In genomic region chr1:178137238-178137637, GRCh38 we compare ENCODE assay signal across 17 cellular contexts. TPM values are rescaled to one million over a fixed set of nuclear protein-coding genes. Genes with fewer than 3 reads are reported as not detected.
DNase-seq lines count a peak whose midpoint lies in the region; ATAC-seq and TF ChIP-seq lines count a peak whose summit lies in the region.
"Had no signal": no experiment of that assay in that cellular context is flagged by ENCODE, and none has a peak within 500 bp of the region (broad histone marks: within the 10 kb centered on the region; RNA-seq: fewer than 3 reads in every experiment).

No MANE protein-coding gene starts in this region.

- DNase-seq in SIG-M5 treated with dmso at 0.1 percent for 504 hours (lab: John Stamatoyannopoulos, UW; ENCODE audit: unreplicated experiment) (peak; percentile 31), SIG-M5 (lab: John Stamatoyannopoulos, UW) (no peak), right lobe of liver (no peak), superior temporal gyrus (ENCODE audit: extremely low spot score) (peak; percentile 54), KG1 (lab: John Stamatoyannopoulos, UW) (no peak)
- no peak for DNase-seq in activated CD4-positive, alpha-beta T cell treated with anti-CD3 and anti-CD28 coated beads for 4 hours
- DNase-seq: activated naive CD4-positive, alpha-beta T cell; brain microvascular endothelial cell; CD4-positive, alpha-beta memory T cell; effector CD8-positive, alpha-beta T cell; NCI-H146 had no signal

- ATAC-seq in right lobe of liver (peak in 3 of 4 donors; percentile 33 to 64 (median 45)), HG03432 (IDR thresholded peaks at IDR 0.05; ENCODE audit: unreplicated experiment) (no peak)
- ATAC-seq: HCT116, K562 had no signal

- H3K27ac ChIP-seq in angular gyrus (ENCODE audit: low read depth, low read length) (peak overlapping the region; percentile 26), right lobe of liver (no peak overlapping the region)
- H3K27ac ChIP-seq: brain microvascular endothelial cell, neutrophil, VCaP had no signal

- H3K4me1 ChIP-seq in right lobe of liver: no peaks in the 10 kb centered on the region

- no peaks in the 10 kb centered on the region for H3K36me3 ChIP-seq in right lobe of liver
- H3K36me3 ChIP-seq: brain microvascular endothelial cell, neutrophil had no signal

- 18% methylated on average over 2 of the region's 2 CpGs for WGBS in right lobe of liver (ENCODE audit: insufficient coverage, low coverage, low lambda C conversion rate, missing lambda C conversion rate)

- no peaks in the 10 kb centered on the region for H3K9me3 ChIP-seq in right lobe of liver
- H3K9me3 ChIP-seq: neutrophil had no signal

- no peak for TF ChIP-seq POLR2A in right lobe of liver (IDR thresholded peaks at IDR 0.05)

- intact Hi-C loops in right lobe of liver (cut with DNase I): no loop called here

- no peak overlapping the region for H3K4me3 ChIP-seq in right lobe of liver
- H3K4me3 ChIP-seq: K562 had no signal

- H3K27me3 ChIP-seq in right lobe of liver: no peaks in the 10 kb centered on the region
- H3K27me3 ChIP-seq: brain microvascular endothelial cell, neutrophil had no signal

- TF ChIP-seq CTCF in right lobe of liver (IDR thresholded peaks at IDR 0.05): no peak

RNA-seq across cellular contexts. Expression of gene RASAL2, which starts 43.3 kb away (rescaled TPM):
- 1 to 10 TPM; 3.6 to 6.0 (median 5.2) TPM for total RNA-seq in right lobe of liver

Comparison
In these comparisons a context has a peak if more than half of its experiments do, and no peak if none do; other contexts are left out.
1. DNase-seq: peak in SIG-M5 treated with dmso at 0.1 percent for 504 hours (single experiment) and superior temporal gyrus (single experiment); none in SIG-M5 (single experiment), right lobe of liver (0 of 3), KG1 (single experiment) and activated CD4-positive, alpha-beta T cell treated with anti-CD3 and anti-CD28 coated beads for 4 hours (0 of 2).